ENCODE assay signal across 1 cellular context in genomic region chr2:65527451-65528240, GRCh38.
TF ChIP-seq lines count a peak whose summit lies in the region.

No MANE protein-coding gene starts in this region.

TF ChIP-seq in K562, 482 proteins besides CTCF, POLR2A, EP300 and RAD21 (continued from another document and continues in another):
- TF ChIP-seq PRDM10 (IDR thresholded peaks at IDR 0.05; ENCODE audit: partially characterized antibody): peak; percentile 24
- no peak for TF ChIP-seq GABPB2 (CRISPR knock-in tag; conservative IDR thresholded peaks at IDR 0.05)
- TF ChIP-seq HLTF (IDR thresholded peaks at IDR 0.05): no peak
- TF ChIP-seq ZC3H8 (IDR thresholded peaks at IDR 0.05): no peak
- TF ChIP-seq CBFB (CRISPR knock-in tag; IDR thresholded peaks at IDR 0.05): no peak
- TF ChIP-seq AFF1 (IDR thresholded peaks at IDR 0.05; ENCODE audit: low read depth in 1 of 2, partially characterized antibody in 2 of 2): peak in 1 of 2 experiments; percentile 47
- no peak for TF ChIP-seq ETS1 (conservative IDR thresholded peaks at IDR 0.05; ENCODE audit: control insufficient read depth, low read depth, low read length)
- TF ChIP-seq ZMIZ1 (IDR thresholded peaks at IDR 0.05; ENCODE audit: low read depth in 2 of 2, low read length in 2 of 2): no peak; a peak in 1 of 4 replicates
- TF ChIP-seq HMG20A (CRISPR knock-in tag; conservative IDR thresholded peaks at IDR 0.05): no peak
- TF ChIP-seq ZBTB17 (CRISPR knock-in tag; IDR thresholded peaks at IDR 0.05): no peak
- TF ChIP-seq TAF7 (tag; IDR thresholded peaks at IDR 0.05): no peak
- no peak for TF ChIP-seq MEF2A (IDR thresholded peaks at IDR 0.05; ENCODE audit: control insufficient read depth, low read depth, low read length)
- TF ChIP-seq RERE (CRISPR knock-in tag; IDR thresholded peaks at IDR 0.05; ENCODE audit: borderline replicate concordance): no peak
- no peak for TF ChIP-seq SMAD3 (CRISPR knock-in tag; conservative IDR thresholded peaks at IDR 0.05)
- TF ChIP-seq ARID1B (IDR thresholded peaks at IDR 0.05): peak; percentile 79
- no peak for TF ChIP-seq TRIM28 (IDR thresholded peaks at IDR 0.05)
- TF ChIP-seq NFE2L1 (tag; IDR thresholded peaks at IDR 0.05; ENCODE audit: borderline replicate concordance, low read depth): no peak
- peak; percentile 31 for TF ChIP-seq CBFA2T2 (conservative IDR thresholded peaks at IDR 0.05)
- TF ChIP-seq FOXJ2 (tag; IDR thresholded peaks at IDR 0.05): 0 out of 2 replicates have a peak, but pooled peaks have one; percentile 78
- TF ChIP-seq ARID2 (IDR thresholded peaks at IDR 0.05): no peak
- TF ChIP-seq VEZF1 (CRISPR knock-in tag; IDR thresholded peaks at IDR 0.05): peak; percentile 69
- TF ChIP-seq HCFC1 (IDR thresholded peaks at IDR 0.05; ENCODE audit: low read depth, low read length): no peak
- no peak for TF ChIP-seq CAMTA2 (CRISPR knock-in tag; conservative IDR thresholded peaks at IDR 0.05)
- no peak for TF ChIP-seq ASH1L (IDR thresholded peaks at IDR 0.05; ENCODE audit: borderline replicate concordance, low read depth, partially characterized antibody)
- no peak for TF ChIP-seq ZNF280A (IDR thresholded peaks at IDR 0.05; ENCODE audit: low read depth, partially characterized antibody)
- TF ChIP-seq ZNF644 (tag; IDR thresholded peaks at IDR 0.05; ENCODE audit: low read depth): 0 out of 2 replicates have a peak, but pooled peaks have one; percentile 52
- peak; percentile 52; the same call in 1 of the 2 replicates for TF ChIP-seq GATA2 (CRISPR knock-in tag; IDR thresholded peaks at IDR 0.05)
- peak in 1 of 2 experiments; percentile 16; a peak in 2 of 4 replicates for TF ChIP-seq KDM1A (IDR thresholded peaks at IDR 0.05)
- TF ChIP-seq MTF1 (CRISPR knock-in tag; IDR thresholded peaks at IDR 0.05; ENCODE audit: borderline replicate concordance): no peak
- no peak for TF ChIP-seq NR3C1 (CRISPR knock-in tag; IDR thresholded peaks at IDR 0.05)
- TF ChIP-seq ZNF655 (CRISPR knock-in tag; IDR thresholded peaks at IDR 0.05): no peak
- TF ChIP-seq PKNOX1 (IDR thresholded peaks at IDR 0.05): peak; percentile 55
- TF ChIP-seq POLR2H (tag; IDR thresholded peaks at IDR 0.05; ENCODE audit: low read depth): no peak
- no peak for TF ChIP-seq SMAD1 (IDR thresholded peaks at IDR 0.05; ENCODE audit: low read depth, low read length, partially characterized antibody)
